1 cellular context compared by ENCODE assay signal in the genomic region with DNA sequence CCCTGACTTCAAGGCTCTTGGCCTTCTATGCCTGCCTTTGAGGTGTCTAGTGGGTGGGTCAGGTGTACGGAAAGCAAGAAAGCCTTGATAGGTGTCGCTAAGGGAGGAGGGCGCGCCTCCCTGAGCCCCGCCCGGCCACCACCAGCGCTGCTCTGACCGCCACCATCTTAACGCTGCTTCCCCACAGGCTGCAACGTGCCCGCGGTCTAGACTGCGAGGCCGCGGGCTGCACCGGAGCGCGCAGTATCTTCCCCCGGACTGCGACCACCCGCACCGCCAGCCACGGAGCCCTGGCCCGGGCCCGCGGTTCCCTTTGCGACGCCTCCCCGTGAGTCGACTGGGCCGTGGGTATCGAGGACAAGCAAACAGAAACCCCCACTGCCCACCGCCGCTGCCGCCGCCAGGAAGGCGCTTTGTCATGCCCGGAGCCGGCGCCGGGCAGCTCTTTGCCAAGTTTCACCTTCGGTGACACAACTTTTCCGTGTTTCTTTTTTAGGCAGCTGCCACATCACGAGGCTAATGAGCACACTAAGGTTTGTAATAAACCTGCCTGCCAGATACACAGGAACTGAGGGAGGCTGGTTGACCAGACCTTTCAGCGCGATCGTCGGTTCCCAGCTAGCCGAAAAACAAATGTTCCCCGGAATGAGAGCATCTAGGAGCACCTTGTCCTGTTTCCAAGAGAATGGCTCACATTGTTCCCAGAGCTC.
TF ChIP-seq lines count a peak whose summit lies in the region.

No MANE protein-coding gene starts in this region.

TF ChIP-seq in H1, 55 proteins besides CTCF, POLR2A, EP300 and RAD21 (continued from another document):
- TF ChIP-seq ATF2 (IDR thresholded peaks at IDR 0.05; ENCODE audit: low read length) = no peak
